Comparison of ENCODE assay signal across 8 cellular contexts in genomic region chr12:51390457-51391046, GRCh38. TPM values are rescaled to one million over a fixed set of nuclear protein-coding genes. Genes with fewer than 3 reads are reported as not detected.
DNase-seq lines count a peak whose midpoint lies in the region; ATAC-seq and TF ChIP-seq lines count a peak whose summit lies in the region.

No MANE protein-coding gene starts in this region.

- peak overlapping the region; percentile 97 for H3K27ac ChIP-seq in PC-3 (ENCODE audit: low read length)
- H3K27ac ChIP-seq in fibroblast of lung (ENCODE audit: insufficient read depth, low read length) = peak overlapping the region; percentile 77

- DNase-seq in GM12865 (ENCODE audit: low read depth) (peak; percentile 15), PC-3 (peak; percentile 14), fibroblast of lung (ENCODE audit: low read depth in 2 of 2) (no peak), pons (ENCODE audit: low spot score) (peak; percentile 76), COR-L47 (lab: John Stamatoyannopoulos, UW) (no peak), cerebellum (ENCODE audit: low spot score) (no peak)

- intact Hi-C loops in PC-3 (cut with micrococcal nuclease) = no loop called here

- CTCF ChIA-PET in PC-3 (lab: Charles Lee) = interaction anchor here (1.5 kb wide), 1 partner anchor 19 kb away, joined by 5 read pairs; no protein-coding TSS in a partner anchor

- H3K4me1 ChIP-seq in PC-3 (ENCODE audit: insufficient read depth, low read length) = peaks cover 86% of the 10 kb centered on the region
- H3K4me1 ChIP-seq in fibroblast of lung (ENCODE audit: control insufficient read depth, extremely low read depth, insufficient read depth, low read length) = peaks cover 46% of the 10 kb centered on the region

- H3K79me2 ChIP-seq in PC-3 (ENCODE audit: low read length) = peaks cover 65% of the 10 kb centered on the region
- peaks cover 7% of the 10 kb centered on the region for H3K79me2 ChIP-seq in fibroblast of lung (ENCODE audit: control insufficient read depth, insufficient read depth, low read length)

- H4K20me1 ChIP-seq in PC-3 (ENCODE audit: low read length) (no peaks in the 10 kb centered on the region), fibroblast of lung (ENCODE audit: control insufficient read depth, extremely low read depth, insufficient read depth, low read length) (no peaks in the 10 kb centered on the region)

- peak overlapping the region; percentile 80 for H2AFZ ChIP-seq in PC-3 (ENCODE audit: low read length)
- H2AFZ ChIP-seq in fibroblast of lung (ENCODE audit: low read length) = peak overlapping the region; percentile 4

- peak overlapping the region; percentile 86 for H3K4me3 ChIP-seq in GM12865 (ENCODE audit: low read depth, low read length)
- peak overlapping the region; percentile 88 for H3K4me3 ChIP-seq in PC-3 (ENCODE audit: low read length)
- H3K4me3 ChIP-seq in fibroblast of lung (replicated peaks in 1 of 4; ENCODE audit: control extremely low read depth in 1 of 4, insufficient read depth in 1 of 4, low read depth in 3 of 4, low read length in 4 of 4) = peak overlapping the region; percentile 56 to 70 (median 69)

- peaks cover 3% of the 10 kb centered on the region for H3F3A ChIP-seq in PC-3 (ENCODE audit: low read length, unreplicated experiment)

- H3K4me2 ChIP-seq in PC-3 (ENCODE audit: low read length) = peak overlapping the region; percentile 91
- H3K4me2 ChIP-seq in fibroblast of lung (ENCODE audit: extremely low read depth, insufficient read depth, low read length) = peak overlapping the region; percentile 83

- no peaks in the 10 kb centered on the region for H3K9me3 ChIP-seq in PC-3 (ENCODE audit: low read length)
- H3K9me3 ChIP-seq in fibroblast of lung (ENCODE audit: control insufficient read depth, insufficient read depth, low read depth, low read length) = no peaks in the 10 kb centered on the region

- POLR2A ChIA-PET in PC-3 (lab: Charles Lee; ENCODE audit: unreplicated experiment) = interaction anchor here (0.5 to 0.7 kb wide), 3 partner anchors 9 to 928 kb away, joined by 4 to 24 read pairs (median 13); no protein-coding TSS in a partner anchor

- ATAC-seq in PC-3 = no peak
- ATAC-seq in esophagus mucosa = no peak
- no peak for ATAC-seq in HG02885 (IDR thresholded peaks at IDR 0.05; ENCODE audit: poor library complexity, unreplicated experiment)

- no peaks in the 10 kb centered on the region for H3K9me2 ChIP-seq in PC-3 (replicated peaks; ENCODE audit: low read length)

- H3K27me3 ChIP-seq in PC-3 (ENCODE audit: low read length) (no peaks in the 10 kb centered on the region), fibroblast of lung (ENCODE audit: control insufficient read depth, insufficient read depth, low read length) (no peaks in the 10 kb centered on the region)

- TF ChIP-seq CTCF in GM12865 (IDR thresholded peaks at IDR 0.05; ENCODE audit: insufficient read depth, low read depth, low read length, missing control alignments) (no peak), PC-3 (conservative IDR thresholded peaks at IDR 0.05; ENCODE audit: low read depth, low read length) (no peak), fibroblast of lung (conservative IDR thresholded peaks at IDR 0.05 in 1 of 2, IDR thresholded peaks at IDR 0.05 in 1 of 2; ENCODE audit: low read depth in 1 of 2, low read length in 2 of 2) (no peak)

- BruUV-seq in PC-3 (replicated peaks; lab: Mats Ljungman, UMichigan) = TSS peak; percentile 40

- H3K9ac ChIP-seq in PC-3 (ENCODE audit: low read length) (peak overlapping the region; percentile 91), fibroblast of lung (ENCODE audit: insufficient read depth, low read length) (no peak overlapping the region)

- no peaks in the 10 kb centered on the region for H3K36me3 ChIP-seq in PC-3 (ENCODE audit: low read depth, low read length)
- peaks cover 2% of the 10 kb centered on the region for H3K36me3 ChIP-seq in fibroblast of lung (ENCODE audit: control insufficient read depth, insufficient read depth, low read length)

RNA-seq across cellular contexts. Expression of gene GALNT6, which starts 0.7 kb away (rescaled TPM):
- total RNA-seq in PC-3 (2014; rRNA removed) (93.4 and 101 TPM in 2 replicates), fibroblast of lung (25.9 and 115 TPM in 2 replicates), esophagus mucosa (13.4 TPM), cerebellum (1.5 TPM)
- polyA plus RNA-seq in fibroblast of lung = 25.2 and 74.2 TPM in 2 replicates
- 29.2 and 74.1 TPM in 2 replicates for polyA plus RNA-seq in fibroblast of lung (2012)
- polyA minus RNA-seq in fibroblast of lung (ENCODE audit: low replicate concordance) = 28.5 and 191 TPM in 2 replicates

RNA-seq across cellular contexts. Expression of gene SLC4A8, which starts 34.1 kb away (rescaled TPM):
- total RNA-seq in PC-3 (2014; rRNA removed) (3.3 and 4.2 TPM in 2 replicates), fibroblast of lung (3.3 and 7.3 TPM in 2 replicates), esophagus mucosa (0.20 TPM), cerebellum (67.1 TPM)
- 4.9 and 12.4 TPM in 2 replicates for polyA plus RNA-seq in fibroblast of lung
- 3.2 and 6.9 TPM in 2 replicates for polyA plus RNA-seq in fibroblast of lung (2012)
- 8.6 and 11.3 TPM in 2 replicates for polyA minus RNA-seq in fibroblast of lung (ENCODE audit: low replicate concordance)

RNA-seq across cellular contexts. Expression of gene CELA1, which starts 44.1 kb away (rescaled TPM):
- total RNA-seq in PC-3 (2014; rRNA removed) = not detected in 2 replicates
- total RNA-seq in fibroblast of lung = not detected in 2 replicates
- polyA plus RNA-seq in fibroblast of lung = not detected in 2 replicates
- not detected in 2 replicates for polyA plus RNA-seq in fibroblast of lung (2012)
- polyA minus RNA-seq in fibroblast of lung (ENCODE audit: low replicate concordance) = not detected in 2 replicates
- not detected for total RNA-seq in esophagus mucosa
- not detected for total RNA-seq in cerebellum

Comparison
In these comparisons a context has a peak if more than half of its experiments do, and no peak if none do; other contexts are left out.
1. DNase-seq: peak in GM12865 (single experiment), PC-3 (single experiment) and pons (single experiment); none in fibroblast of lung (0 of 2), COR-L47 (single experiment) and cerebellum (single experiment).
2. Peak in every context shown above with its lines, with median percentiles within 50 percentile points of each other: H3K4me3 ChIP-seq.